Comparison of ENCODE assay signal across 24 cellular contexts in the genomic region with DNA sequence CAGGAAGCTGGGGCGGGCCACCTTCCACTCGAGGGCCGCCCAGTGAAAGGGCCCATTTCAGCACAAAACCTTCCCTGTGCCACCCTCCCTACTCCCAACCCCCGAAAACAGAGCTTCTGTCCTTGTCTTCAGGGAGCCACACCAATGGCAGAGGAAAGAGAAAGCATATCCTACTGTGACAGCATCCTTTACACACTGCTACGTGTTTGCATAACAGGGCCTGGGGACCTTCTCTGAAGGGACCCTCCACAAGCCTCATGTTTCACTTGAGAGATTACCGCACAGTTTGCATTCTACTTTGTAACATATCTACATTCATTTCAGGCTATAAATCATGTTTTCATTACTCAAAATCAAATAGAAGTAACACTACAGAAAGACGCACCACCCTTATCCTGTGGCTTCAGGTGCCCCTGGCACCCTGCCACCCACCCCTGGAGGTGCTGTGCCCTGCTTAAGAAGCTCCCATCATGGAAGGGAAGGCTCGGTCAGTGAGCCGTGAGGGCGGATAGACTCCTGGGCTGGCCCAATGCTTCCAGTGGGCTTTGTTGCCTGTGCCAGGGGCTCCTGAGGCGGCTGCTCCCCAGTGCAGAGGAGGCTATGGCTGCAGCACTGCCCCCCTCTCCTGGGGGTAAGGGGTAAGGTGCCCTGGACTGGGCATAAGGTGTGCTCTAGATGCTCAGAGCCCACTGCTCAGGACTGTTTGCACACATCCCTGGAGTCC.
"Had no signal": no experiment of that assay in that cellular context is flagged by ENCODE, and none has a peak within 500 bp of the region (broad histone marks: within the 10 kb centered on the region; RNA-seq: fewer than 3 reads in every experiment).

No MANE protein-coding gene starts in this region.

- DNase-seq: activated CD4-positive, alpha-beta T cell treated with anti-CD3 and anti-CD28 coated beads for 4 hours; activated CD4-positive, alpha-beta T cell treated with anti-CD3 and anti-CD28 coated beads, Interleukin-2, amount 50 U/mL, for 48 hours; activated CD4-positive, CD25-positive, alpha-beta regulatory T cell; activated CD8-positive, alpha-beta memory T cell treated with anti-CD3 and anti-CD28 coated beads, Interleukin-2, amount 50 U/mL, for 48 hours; activated effector memory CD4-positive, alpha-beta T cell treated with Interleukin-2 at 50 U/mL for 16 hours; activated naive CD4-positive, alpha-beta T cell treated with anti-CD3 and anti-CD28 coated beads, Interleukin-2, amount 50 U/mL, for 16 hours; activated naive CD8-positive, alpha-beta T cell treated with anti-CD3 and anti-CD28 coated beads, Interleukin-2, amount 50 U/mL, for 24 hours; activated T-cell treated with anti-CD3 and anti-CD28 coated beads, Interleukin-2, amount 50 U/mL, for 4 hours; cerebellar nuclear complex; cortex of kidney; endodermal cell; left colon; lower lobe of right lung; mesendoderm; mucosa of descending colon; stimulated activated CD4-positive, alpha-beta T cell treated with anti-CD3 and anti-CD28 coated beads, Interleukin-2, amount 100 ng/mL, for 24 hours; T-helper 17 cell; trophoblast cell had no signal

- H3K4me3 ChIP-seq: gastroesophageal sphincter, lower lobe of right lung, mucosa of descending colon, prostate gland, right atrium auricular region, vagina had no signal

- H3K36me3 ChIP-seq: lower lobe of right lung, prostate gland, right atrium auricular region, vagina had no signal

- H3K9me3 ChIP-seq: gastroesophageal sphincter, lower lobe of right lung, mucosa of descending colon, prostate gland, right atrium auricular region, vagina had no signal

- H3K9me3 Mint-ChIP-seq: activated naive CD8-positive, alpha-beta T cell treated with anti-CD3 and anti-CD28 coated beads, Interleukin-2, amount 50 U/mL, for 24 hours; activated T-cell treated with anti-CD3 and anti-CD28 coated beads, Interleukin-2, amount 50 U/mL, for 4 hours had no signal

- H3K27me3 Mint-ChIP-seq: activated naive CD8-positive, alpha-beta T cell treated with anti-CD3 and anti-CD28 coated beads, Interleukin-2, amount 50 U/mL, for 24 hours; stimulated activated memory B cell treated with anti-CD40 and anti-IgM and Interleukin-4, amounts not matched to agents 10 μg/mL and 1 μg/mL and 100 μg/mL, for 72 hours; T-helper 17 cell had no signal

- H3K27me3 ChIP-seq: gastroesophageal sphincter, right atrium auricular region, vagina had no signal

- H3K27ac Mint-ChIP-seq: activated naive CD8-positive, alpha-beta T cell treated with anti-CD3 and anti-CD28 coated beads, Interleukin-2, amount 50 U/mL, for 24 hours; stimulated activated memory B cell treated with anti-CD40 and anti-IgM and Interleukin-4, amounts not matched to agents 10 μg/mL and 1 μg/mL and 100 μg/mL, for 72 hours; T-helper 17 cell had no signal

- H3K4me1 ChIP-seq: gastroesophageal sphincter, lower lobe of right lung, prostate gland, right atrium auricular region, vagina had no signal

- H3K27ac ChIP-seq: gastroesophageal sphincter, lower lobe of right lung, prostate gland, right atrium auricular region, vagina had no signal

- H3K4me1 Mint-ChIP-seq: activated naive CD8-positive, alpha-beta T cell treated with anti-CD3 and anti-CD28 coated beads, Interleukin-2, amount 50 U/mL, for 24 hours; endodermal cell; neural crest cell had no signal

- ATAC-seq: activated naive CD8-positive, alpha-beta T cell treated with anti-CD3 and anti-CD28 coated beads, Interleukin-2, amount 50 U/mL, for 24 hours; activated T-cell treated with anti-CD3 and anti-CD28 coated beads, Interleukin-2, amount 50 U/mL, for 4 hours; gastroesophageal sphincter; lower lobe of right lung; stimulated activated memory B cell treated with anti-CD40 and anti-IgM and Interleukin-4, amounts not matched to agents 10 μg/mL and 1 μg/mL and 100 μg/mL, for 72 hours; T-helper 17 cell had no signal

- H3K4me3 Mint-ChIP-seq: activated naive CD8-positive, alpha-beta T cell treated with anti-CD3 and anti-CD28 coated beads, Interleukin-2, amount 50 U/mL, for 24 hours; activated T-cell treated with anti-CD3 and anti-CD28 coated beads, Interleukin-2, amount 50 U/mL, for 4 hours; endodermal cell; neural crest cell; stimulated activated memory B cell treated with anti-CD40 and anti-IgM and Interleukin-4, amounts not matched to agents 10 μg/mL and 1 μg/mL and 100 μg/mL, for 72 hours; T-helper 17 cell had no signal
